9 cellular contexts compared by ENCODE assay signal in genomic region chr5:57179262-57179960, GRCh38.
DNase-seq lines count a peak whose midpoint lies in the region; ATAC-seq and TF ChIP-seq lines count a peak whose summit lies in the region.
"Had no signal": no experiment of that assay in that cellular context is flagged by ENCODE, and none has a peak within 500 bp of the region (broad histone marks: within the 10 kb centered on the region; RNA-seq: fewer than 3 reads in every experiment).

No MANE protein-coding gene starts in this region.

- H3K9me3 Mint-ChIP-seq in nephron progenitor cell, result peaks cover 36% of the 10 kb centered on the region

- no peak overlapping the region for H2AFZ ChIP-seq in OCI-LY1 (ENCODE audit: low read length)

- no peaks in the 10 kb centered on the region for H3K27me3 ChIP-seq in BLaER1
- no peaks in the 10 kb centered on the region for H3K27me3 ChIP-seq in OCI-LY1 (ENCODE audit: insufficient read depth, low read length)
- no peaks in the 10 kb centered on the region for H3K27me3 ChIP-seq in endocrine pancreas (ENCODE audit: control insufficient read depth, insufficient read depth, low read length)

- peaks cover 77% of the 10 kb centered on the region for H3K36me3 Mint-ChIP-seq in nephron progenitor cell (ENCODE audit: low read depth)

- peak overlapping the region; percentile 99 for H3K9ac ChIP-seq in BLaER1
- H3K9ac ChIP-seq in OCI-LY1 (ENCODE audit: low read length), result peak overlapping the region; percentile 47
- peak overlapping the region; percentile 6 for H3K9ac ChIP-seq in endocrine pancreas (ENCODE audit: control insufficient read depth, insufficient read depth, low read length)

- no peaks in the 10 kb centered on the region for H3K9me2 ChIP-seq in OCI-LY1 (ENCODE audit: low read depth, low read length)

- DNase-seq in nephron progenitor cell, result no peak
- no peak for DNase-seq in NCI-H446 (lab: John Stamatoyannopoulos, UW)
- DNase-seq: activated CD4-positive, alpha-beta T cell treated with anti-CD3 and anti-CD28 coated beads for 4 hours had no signal

- H3K4me1 ChIP-seq in BLaER1 (peaks cover 43% of the 10 kb centered on the region), OCI-LY1 (ENCODE audit: insufficient read depth, low read length, severe bottlenecking) (peaks cover 56% of the 10 kb centered on the region), endocrine pancreas (ENCODE audit: control insufficient read depth, insufficient read depth, low read length) (no peaks in the 10 kb centered on the region)

- no peak for TF ChIP-seq CTCF in OCI-LY1 (IDR thresholded peaks at IDR 0.05; ENCODE audit: low read length)
- no peak for TF ChIP-seq CTCF in nephron progenitor cell (IDR thresholded peaks at IDR 0.05)

- H3K36me3 ChIP-seq in BLaER1, result peaks cover 67% of the 10 kb centered on the region
- peaks cover 56% of the 10 kb centered on the region for H3K36me3 ChIP-seq in OCI-LY1 (ENCODE audit: insufficient read depth, low read length)
- peaks cover 5% of the 10 kb centered on the region for H3K36me3 ChIP-seq in endocrine pancreas (ENCODE audit: control insufficient read depth, insufficient read depth, low read length)

- H3K4me3 ChIP-seq in BLaER1 (peak overlapping the region; percentile 91), OCI-LY1 (ENCODE audit: low read depth, low read length, poor library complexity, severe bottlenecking) (peak overlapping the region; percentile 90), endocrine pancreas (ENCODE audit: control insufficient read depth, insufficient read depth, low read length) (peak overlapping the region; percentile 99)

- H3K27ac ChIP-seq in BLaER1 (peak overlapping the region; percentile 98), OCI-LY1 (ENCODE audit: low read depth, low read length, poor library complexity, severe bottlenecking) (peak overlapping the region; percentile 50)

- H4K20me1 ChIP-seq in BLaER1, result peaks cover 100% of the 10 kb centered on the region
- H4K20me1 ChIP-seq in OCI-LY1 (ENCODE audit: insufficient read depth, low read length), result no peaks in the 10 kb centered on the region

- H3K4me1 Mint-ChIP-seq in nephron progenitor cell, result peaks cover 43% of the 10 kb centered on the region

- peaks cover 100% of the 10 kb centered on the region for H3K79me2 ChIP-seq in OCI-LY1 (ENCODE audit: insufficient read depth, low read length)

- H3K27me3 Mint-ChIP-seq in nephron progenitor cell (ENCODE audit: low read depth, poor library complexity), result no peaks in the 10 kb centered on the region

- H3F3A ChIP-seq in OCI-LY1 (ENCODE audit: insufficient read depth, low read length), result 0 out of 2 replicates have a peak, but pooled peaks cover 5% of the 10 kb centered on the region

- ATAC-seq in HG02610 (IDR thresholded peaks at IDR 0.05; ENCODE audit: unreplicated experiment) (no peak), HG02840 (IDR thresholded peaks at IDR 0.05; ENCODE audit: low FRiP score, unreplicated experiment) (no peak), HG03025 (IDR thresholded peaks at IDR 0.05; ENCODE audit: low FRiP score, unreplicated experiment) (no peak)

- H3K4me2 ChIP-seq in BLaER1 (peak overlapping the region; percentile 92), OCI-LY1 (ENCODE audit: low read length) (peak overlapping the region; percentile 90)

- H3K4me3 Mint-ChIP-seq in nephron progenitor cell, result peak overlapping the region; percentile 93

- H3K27ac Mint-ChIP-seq in nephron progenitor cell, result peak overlapping the region; percentile 6

- no peaks in the 10 kb centered on the region for H3K9me3 ChIP-seq in BLaER1
- no peaks in the 10 kb centered on the region for H3K9me3 ChIP-seq in OCI-LY1 (ENCODE audit: low read length)
- H3K9me3 ChIP-seq in endocrine pancreas (ENCODE audit: control insufficient read depth, low read length), result no peaks in the 10 kb centered on the region

Comparison
In these comparisons a context has a peak if more than half of its experiments do, and no peak if none do; other contexts are left out.
1. H3K9ac ChIP-seq: peak in every context shown above with its lines; median percentile 99 in BLaER1; 47 in OCI-LY1; 6 in endocrine pancreas.